8 cellular contexts compared by ENCODE assay signal in the genomic region with DNA sequence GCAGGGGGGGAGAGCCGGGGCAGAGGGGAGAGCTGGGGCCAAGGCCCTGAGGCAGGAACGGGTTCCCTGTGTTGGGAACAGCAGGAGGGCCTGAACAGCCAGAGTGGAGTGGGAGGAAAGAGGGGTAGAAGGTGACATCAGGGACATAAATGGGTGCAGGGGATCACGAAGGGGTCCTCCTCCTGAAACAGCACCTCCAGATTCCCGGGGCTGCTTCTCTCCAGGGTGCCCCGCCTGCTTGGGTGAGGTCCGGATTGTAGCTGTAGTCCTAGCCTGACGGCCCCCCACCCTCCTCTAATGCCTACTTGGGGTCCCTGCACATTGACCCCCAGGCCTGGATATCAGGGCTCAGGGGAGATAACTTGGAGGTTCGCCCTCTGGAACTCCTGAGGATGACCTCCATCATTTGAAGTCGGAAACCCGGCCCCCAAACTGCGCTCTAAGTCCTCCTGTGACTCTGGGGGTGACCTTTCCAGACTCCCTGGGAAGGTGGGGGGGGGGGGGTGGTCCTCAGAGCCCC. TPM values are rescaled to one million over a fixed set of nuclear protein-coding genes. Genes with fewer than 3 reads are reported as not detected.
DNase-seq lines count a peak whose midpoint lies in the region; ATAC-seq, FAIRE-seq and TF ChIP-seq lines count a peak whose summit lies in the region.

No MANE protein-coding gene starts in this region.

- FAIRE-seq in GM12878 (lab: Jason Lieb, UNC), result no peak

- in situ Hi-C loops in GM12878 (cut with MboI), result no loop called here

- no peak for TF ChIP-seq RAD21 in GM12878 (IDR thresholded peaks at IDR 0.05; ENCODE audit: insufficient read depth, low read depth, low read length)

- H3K4me1 ChIP-seq in GM12878 (ENCODE audit: control insufficient read depth, insufficient read depth, low read length) (no peaks in the 10 kb centered on the region), lower lobe of right lung (peaks cover 15% of the 10 kb centered on the region), uterus (peaks cover 0 to 5% of the 10 kb centered on the region in 2 donors)

- CTCF ChIA-PET in activated naive CD4-positive, alpha-beta T cell treated with anti-CD3 and anti-CD28 coated beads, Interleukin-2, amount 10 ng/mL, durations not matched to agents 7 days and 5 days (lab: Charles Lee), result interaction anchor here (0.7 kb wide), 1 partner anchor 9 kb away, joined by 3 read pairs; no protein-coding TSS in a partner anchor
- CTCF ChIA-PET in GM12878 (lab: Yijun Ruan, JAX), result no interaction called here

- no peaks in the 10 kb centered on the region for H4K20me1 ChIP-seq in GM12878 (ENCODE audit: control insufficient read depth, insufficient read depth)

- no peaks in the 10 kb centered on the region for H3K9me3 ChIP-seq in GM12878 (replicated peaks; ENCODE audit: control insufficient read depth, insufficient read depth, low read length)
- H3K9me3 ChIP-seq in lower lobe of right lung, result no peaks in the 10 kb centered on the region
- H3K9me3 ChIP-seq in uterus, result no peaks in the 10 kb centered on the region

- RAD21 ChIA-PET in GM12878 (lab: Charles Lee; ENCODE audit: unreplicated experiment), result no interaction called here

- 0 out of 2 replicates have a peak overlapping the region, but pooled peaks have one; percentile 42 for H3K4me2 ChIP-seq in GM12878 (ENCODE audit: control insufficient read depth, insufficient read depth)

- POLR2A ChIA-PET in GM12878 (lab: Charles Lee), result no interaction called here

- H3K36me3 Mint-ChIP-seq in activated naive CD4-positive, alpha-beta T cell treated with anti-CD3 and anti-CD28 coated beads, Interleukin-2, amount 10 ng/mL, durations not matched to agents 7 days and 5 days, result peaks cover 21% of the 10 kb centered on the region

- intact Hi-C loops in GM12878 (cut with micrococcal nuclease; ENCODE audit: unreplicated experiment) (no loop called here), lower lobe of right lung (cut with DNase I) (no loop called here), uterus (cut with DNase I; ENCODE audit: low total_unique reads) (no loop called here)

- BruUV-seq in GM12878 (replicated peaks; lab: Mats Ljungman, UMichigan), result no TSS peak

- H3K9ac ChIP-seq in GM12878 (ENCODE audit: control insufficient read depth, insufficient read depth, low read length), result no peak overlapping the region

- H3K4me3 Mint-ChIP-seq in activated naive CD4-positive, alpha-beta T cell treated with anti-CD3 and anti-CD28 coated beads, Interleukin-2, amount 10 ng/mL, durations not matched to agents 7 days and 5 days, result peak overlapping the region; percentile 57

- ATAC-seq in GM12878 (no peak; the same call in 2 of the 3 replicates), lower lobe of right lung (peak; percentile 3 to 10), HG03039 (IDR thresholded peaks at IDR 0.05; ENCODE audit: unreplicated experiment) (no peak)

- no peak for TF ChIP-seq EP300 in GM12878 (IDR thresholded peaks at IDR 0.05; ENCODE audit: borderline replicate concordance in 1 of 2, control insufficient read depth in 1 of 2, low read depth in 2 of 2, low read length in 2 of 2)

- no peaks in the 10 kb centered on the region for H3K9me3 Mint-ChIP-seq in activated naive CD4-positive, alpha-beta T cell treated with anti-CD3 and anti-CD28 coated beads, Interleukin-2, amount 10 ng/mL, durations not matched to agents 7 days and 5 days

- no peak overlapping the region for H3K27ac ChIP-seq in GM12878 (ENCODE audit: control insufficient read depth, insufficient read depth)
- H3K27ac ChIP-seq in lower lobe of right lung, result no peak overlapping the region
- H3K27ac ChIP-seq in uterus, result peak overlapping the region in 1 of 2 donors; percentile 13

- TF ChIP-seq CTCF in GM12878 (IDR thresholded peaks at IDR 0.05 in 2 of 3, conservative IDR thresholded peaks at IDR 0.05 in 1 of 3; ENCODE audit: control insufficient read depth in 2 of 3, extremely low read depth in 1 of 3, insufficient read depth in 1 of 3, low read depth in 3 of 3, low read length in 3 of 3), result no peak
- no peak for TF ChIP-seq CTCF in lower lobe of right lung (IDR thresholded peaks at IDR 0.05)
- no peak for TF ChIP-seq CTCF in uterus (IDR thresholded peaks at IDR 0.05)

- 0 out of 2 replicates have a peak, but pooled peaks have one; percentile 23 for TF ChIP-seq POLR2A in GM12878 (IDR thresholded peaks at IDR 0.05; ENCODE audit: low read depth, low read length)
- no peak for TF ChIP-seq POLR2A in uterus (IDR thresholded peaks at IDR 0.05)

- H3K27me3 ChIP-seq in GM12878 (replicated peaks in 1 of 2; ENCODE audit: control insufficient read depth in 2 of 2, insufficient read depth in 2 of 2, low read length in 1 of 2) (peaks cover 2 to 5% of the 10 kb centered on the region in 2 experiments; a peak in 2 of 4 replicates), lower lobe of right lung (ENCODE audit: low read depth) (no peaks in the 10 kb centered on the region), uterus (no peaks in the 10 kb centered on the region)

- SMC1A ChIA-PET in GM12878 (lab: Charles Lee; ENCODE audit: uncharacterized antibody, unreplicated experiment), result no interaction called here

- H3K79me2 ChIP-seq in GM12878 (ENCODE audit: control insufficient read depth, insufficient read depth, low read length), result no peaks in the 10 kb centered on the region

- peaks cover 54% of the 10 kb centered on the region for H3K27me3 Mint-ChIP-seq in activated naive CD4-positive, alpha-beta T cell treated with anti-CD3 and anti-CD28 coated beads, Interleukin-2, amount 10 ng/mL, durations not matched to agents 7 days and 5 days

- no peak for DNase-seq in activated naive CD4-positive, alpha-beta T cell treated with anti-CD3 and anti-CD28 coated beads, Interleukin-2, amount 10 ng/mL, durations not matched to agents 7 days and 5 days
- DNase-seq in activated naive CD4-positive, alpha-beta T cell treated with anti-CD3 and anti-CD28 coated beads, Interleukin-2, amount 50 U/mL, for 16 hours, result no peak
- DNase-seq in GM12878 (ENCODE audit: low read depth, low spot score), result no peak
- no peak for DNase-seq in lower lobe of right lung
- no peak for DNase-seq in uterus
- DNase-seq in COLO668 (lab: John Stamatoyannopoulos, UW; ENCODE audit: unreplicated experiment), result no peak
- no peak for DNase-seq in NCI-H345 treated with DMSO at 0.1 percent for 48 hours (lab: John Stamatoyannopoulos, UW; ENCODE audit: unreplicated experiment)

- H3K4me1 Mint-ChIP-seq in activated naive CD4-positive, alpha-beta T cell treated with anti-CD3 and anti-CD28 coated beads, Interleukin-2, amount 10 ng/mL, durations not matched to agents 7 days and 5 days, result peaks cover 9% of the 10 kb centered on the region

- peaks cover 0 to 5% of the 10 kb centered on the region in 2 experiments; a peak in 2 of 4 replicates for H3K36me3 ChIP-seq in GM12878 (ENCODE audit: control insufficient read depth in 2 of 2, insufficient read depth in 2 of 2, low read length in 1 of 2)
- peaks cover 41% of the 10 kb centered on the region for H3K36me3 ChIP-seq in lower lobe of right lung
- no peaks in the 10 kb centered on the region for H3K36me3 ChIP-seq in uterus

- H2AFZ ChIP-seq in GM12878 (ENCODE audit: control insufficient read depth, low read depth, low read length), result no peak overlapping the region

- WGBS in GM12878 (ENCODE audit: insufficient coverage, insufficient replicate concordance, low lambda C conversion rate, missing lambda C conversion rate), result 42% methylated on average over 8 of the region's 11 CpGs

- H3K4me3 ChIP-seq in GM12878 (no peak overlapping the region), lower lobe of right lung (peak overlapping the region; percentile 53), uterus (peak overlapping the region; percentile 40 to 58)

- H3K27ac Mint-ChIP-seq in activated naive CD4-positive, alpha-beta T cell treated with anti-CD3 and anti-CD28 coated beads, Interleukin-2, amount 10 ng/mL, durations not matched to agents 7 days and 5 days, result no peak overlapping the region

RNA-seq across cellular contexts. Expression of a gene that starts 0.5 kb away (rescaled TPM):
- total RNA-seq in GM12878 (2013; cell fraction: nucleolus; rRNA removed), result 0.50 and 0.73 TPM in 2 replicates
- total RNA-seq in GM12878 (2014; rRNA removed) (0.06 and 0.16 TPM in 2 replicates), GM12878 (2014; rRNA removed; fragmentation: Illumina TruSeq; extraction: Trizol) (0.04 TPM in 1 of 2 replicates, not detected in the other), GM12878 (2021) (0.27 and 0.33 TPM in 2 replicates), lower lobe of right lung (9.8 TPM), uterus (10 to 100 TPM in 1 of 4 donors, under 1 TPM in 3; 0.26 to 15.2 (median 0.78) TPM)
- 0.07 TPM for polyA plus RNA-seq in GM12878 (2011; ENCODE audit: low read depth)
- polyA plus RNA-seq in GM12878 (2011; rRNA removed) (0.04 and 0.11 TPM in 2 replicates), GM12878 (2014; fragmentation: Illumina TruSeq; extraction: Trizol) (0.13 and 0.62 TPM in 2 replicates), GM12878 (2014; fragmentation: Nextera tagmentation; extraction: Ambion mirVana) (not detected), GM12878 (2014; rRNA removed) (0.34 and 0.54 TPM in 2 replicates), GM12878 (2016; fragmentation: Nextera tagmentation; extraction: Ambion mirVana) (under 1 TPM in 1 of 2 experiments, not detected in 1; 0.08 TPM)
- 0.09 and 0.15 TPM in 2 replicates for polyA plus RNA-seq in GM12878 (2011; cell fraction: cytosol; rRNA removed)
- polyA plus RNA-seq in GM12878 (2011; cell fraction: nucleus; rRNA removed), result 0.79 and 0.83 TPM in 2 replicates
- polyA plus RNA-seq in GM12878 (2012), result 0.15 and 0.16 TPM in 2 replicates
- polyA minus RNA-seq in GM12878 (2011; rRNA and poly(A)+ RNA removed), result 0.07 and 0.26 TPM in 2 replicates
- polyA minus RNA-seq in GM12878 (2011; cell fraction: cytosol; rRNA and poly(A)+ RNA removed), result not detected in 2 replicates
- 0.12 and 0.29 TPM in 2 replicates for polyA minus RNA-seq in GM12878 (2011; cell fraction: nucleus; rRNA and poly(A)+ RNA removed)

RNA-seq across cellular contexts. Expression of a gene that starts 11.7 kb away (rescaled TPM):
- total RNA-seq in GM12878 (2013; cell fraction: nucleolus; rRNA removed), result not detected in 2 replicates
- total RNA-seq in GM12878 (2014; rRNA removed), result not detected in 2 replicates
- not detected in 2 replicates for total RNA-seq in GM12878 (2014; rRNA removed; fragmentation: Illumina TruSeq; extraction: Trizol)
- total RNA-seq in GM12878 (2021), result 0.13 and 0.21 TPM in 2 replicates
- polyA plus RNA-seq in GM12878 (2011; ENCODE audit: low read depth), result not detected
- polyA plus RNA-seq in GM12878 (2011; rRNA removed), result not detected in 2 replicates
- polyA plus RNA-seq in GM12878 (2011; cell fraction: cytosol; rRNA removed), result not detected in 2 replicates
- 0.12 TPM in 1 of 2 replicates, not detected in the other for polyA plus RNA-seq in GM12878 (2011; cell fraction: nucleus; rRNA removed)
- not detected in 2 replicates for polyA plus RNA-seq in GM12878 (2012)
- not detected in 2 replicates for polyA plus RNA-seq in GM12878 (2014; fragmentation: Illumina TruSeq; extraction: Trizol)
- polyA plus RNA-seq in GM12878 (2014; fragmentation: Nextera tagmentation; extraction: Ambion mirVana), result not detected
- polyA plus RNA-seq in GM12878 (2014; rRNA removed), result 0.16 TPM in 1 of 2 replicates, not detected in the other
- polyA plus RNA-seq in GM12878 (2016; fragmentation: Nextera tagmentation; extraction: Ambion mirVana), result under 1 TPM in 1 of 2 experiments, not detected in 1; 0.35 TPM
- polyA minus RNA-seq in GM12878 (2011; rRNA and poly(A)+ RNA removed), result not detected in 2 replicates
- polyA minus RNA-seq in GM12878 (2011; cell fraction: cytosol; rRNA and poly(A)+ RNA removed), result not detected in 2 replicates
- not detected in 2 replicates for polyA minus RNA-seq in GM12878 (2011; cell fraction: nucleus; rRNA and poly(A)+ RNA removed)
- 28.1 TPM for total RNA-seq in lower lobe of right lung
- total RNA-seq in uterus, result 1 to 10 TPM in 2 of 4 donors, under 1 TPM in 2; 0.26 to 2.7 (median 0.68) TPM

RNA-seq across cellular contexts. Expression of a gene that starts 29.7 kb away (rescaled TPM):
- 208 and 225 TPM in 2 replicates for total RNA-seq in GM12878 (2013; cell fraction: nucleolus; rRNA removed)
- total RNA-seq in GM12878 (2014; rRNA removed), result 36.1 and 41.9 TPM in 2 replicates
- total RNA-seq in GM12878 (2014; rRNA removed; fragmentation: Illumina TruSeq; extraction: Trizol), result 14.8 and 16.9 TPM in 2 replicates
- total RNA-seq in GM12878 (2021), result 69.1 and 71.0 TPM in 2 replicates
- polyA plus RNA-seq in GM12878 (2011; ENCODE audit: low read depth), result 20.0 TPM
- polyA plus RNA-seq in GM12878 (2011; rRNA removed), result 32.2 and 60.8 TPM in 2 replicates
- polyA plus RNA-seq in GM12878 (2011; cell fraction: cytosol; rRNA removed), result 67.4 and 69.1 TPM in 2 replicates
- polyA plus RNA-seq in GM12878 (2011; cell fraction: nucleus; rRNA removed), result 169 and 199 TPM in 2 replicates
- polyA plus RNA-seq in GM12878 (2012), result 48.1 and 61.6 TPM in 2 replicates
- 21.9 and 32.7 TPM in 2 replicates for polyA plus RNA-seq in GM12878 (2014; fragmentation: Illumina TruSeq; extraction: Trizol)
- polyA plus RNA-seq in GM12878 (2014; fragmentation: Nextera tagmentation; extraction: Ambion mirVana), result 1 to 10 TPM in 1 of 2 experiments, under 1 TPM in 1; 0.79 to 2.0 TPM
- polyA plus RNA-seq in GM12878 (2014; rRNA removed), result 73.6 and 79.8 TPM in 2 replicates
- 10 to 100 TPM; 22.1 to 37.9 TPM for polyA plus RNA-seq in GM12878 (2016; fragmentation: Nextera tagmentation; extraction: Ambion mirVana)
- 47.9 and 85.8 TPM in 2 replicates for polyA minus RNA-seq in GM12878 (2011; rRNA and poly(A)+ RNA removed)
- polyA minus RNA-seq in GM12878 (2011; cell fraction: cytosol; rRNA and poly(A)+ RNA removed), result 31.1 and 31.4 TPM in 2 replicates
- polyA minus RNA-seq in GM12878 (2011; cell fraction: nucleus; rRNA and poly(A)+ RNA removed), result 29.5 and 41.4 TPM in 2 replicates
- total RNA-seq in lower lobe of right lung, result 90.7 TPM
- total RNA-seq in uterus, result 10 to 100 TPM; 40.0 to 89.8 (median 52.2) TPM

Comparison
In these comparisons a context has a peak if more than half of its experiments do, and no peak if none do; other contexts are left out.
1. ATAC-seq: peak in lower lobe of right lung (2 of 2); none in GM12878 (single experiment) and HG03039 (single experiment).